Comparison of ENCODE assay signal across 8 cellular contexts in genomic region chr17:7834891-7835817, GRCh38. TPM values are rescaled to one million over a fixed set of nuclear protein-coding genes. Genes with fewer than 3 reads are reported as not detected.
DNase-seq lines count a peak whose midpoint lies in the region; ATAC-seq, FAIRE-seq and TF ChIP-seq lines count a peak whose summit lies in the region.

No MANE protein-coding gene starts in this region.

- H3K36me3 ChIP-seq in KMS-11 (ENCODE audit: insufficient read depth) = no peaks in the 10 kb centered on the region
- no peaks in the 10 kb centered on the region for H3K36me3 ChIP-seq in PC-9 (ENCODE audit: low read depth)

- H3K27me3 ChIP-seq in KMS-11 (ENCODE audit: insufficient read depth, low read depth) (no peaks in the 10 kb centered on the region), PC-9 (ENCODE audit: insufficient read depth, low read depth) (no peaks in the 10 kb centered on the region)

- H3K79me2 ChIP-seq in KMS-11 (ENCODE audit: insufficient read depth, low read depth) (no peaks in the 10 kb centered on the region), PC-9 (ENCODE audit: low read depth) (no peaks in the 10 kb centered on the region)

- no TSS peak for BruUV-seq in PC-9 (replicated peaks; lab: Mats Ljungman, UMichigan)

- CTCF ChIA-PET in PC-9 (lab: Charles Lee) = interaction anchor here (0.6 to 1.6 kb wide), 4 partner anchors 22 to 292 kb away, joined by 3 to 15 read pairs (median 9); partner anchors contain the start of genes CYB5D1 and NAA38

- peaks cover 10% of the 10 kb centered on the region for H3K4me1 ChIP-seq in KMS-11 (ENCODE audit: low read depth, poor library complexity, severe bottlenecking)
- peaks cover 18% of the 10 kb centered on the region for H3K4me1 ChIP-seq in PC-9 (replicated peaks; ENCODE audit: insufficient read depth)

- H3K9me3 Mint-ChIP-seq in activated T-cell treated with anti-CD3 and anti-CD28 coated beads, Interleukin-2, amount 50 U/mL, for 24 hours = no peaks in the 10 kb centered on the region

- peaks cover 56% of the 10 kb centered on the region for H3K4me1 Mint-ChIP-seq in activated T-cell treated with anti-CD3 and anti-CD28 coated beads, Interleukin-2, amount 50 U/mL, for 24 hours (ENCODE audit: low read depth)

- peak overlapping the region; percentile 98 for H3K27ac Mint-ChIP-seq in activated T-cell treated with anti-CD3 and anti-CD28 coated beads, Interleukin-2, amount 50 U/mL, for 24 hours

- ATAC-seq in GM21619 (IDR thresholded peaks at IDR 0.05; ENCODE audit: unreplicated experiment) = peak; percentile 35

- DNase-seq in D721Med (ENCODE audit: insufficient read length, low spot score) (peak; percentile 62), PC-9 (peak; percentile 84 to 96), epithelial cell of proximal tubule (ENCODE audit: low read depth) (no peak), mucosa of gallbladder (ENCODE audit: low spot score) (peak; percentile 95)
- peak; percentile 91 for DNase-seq in activated T-cell treated with anti-CD3 and anti-CD28 coated beads, Interleukin-2, amount 50 U/mL, for 24 hours
- DNase-seq in stimulated activated CD8-positive, alpha-beta memory T cell treated with anti-CD3 and anti-CD28 coated beads, Interleukin-4, amount 100 ng/mL, for 24 hours (ENCODE audit: low read depth) = peak; percentile 82

- POLR2A ChIA-PET in PC-9 (lab: Charles Lee; ENCODE audit: unreplicated experiment) = interaction anchor here (0.5 to 1.1 kb wide), 6 partner anchors 9 to 1012 kb away, joined by 3 to 10 read pairs (median 4); no protein-coding TSS in a partner anchor

- no peaks in the 10 kb centered on the region for H3K27me3 Mint-ChIP-seq in activated T-cell treated with anti-CD3 and anti-CD28 coated beads, Interleukin-2, amount 50 U/mL, for 24 hours

- H3F3A ChIP-seq in PC-9 (ENCODE audit: insufficient read depth, low read depth) = peaks cover 19% of the 10 kb centered on the region; the same call in 1 of the 2 replicates

- H4K20me1 ChIP-seq in KMS-11 (ENCODE audit: insufficient read depth) (no peaks in the 10 kb centered on the region), PC-9 (ENCODE audit: insufficient read depth) (no peaks in the 10 kb centered on the region)

- H3K4me3 ChIP-seq in KMS-11 (IDR thresholded peaks at IDR 0.05; ENCODE audit: insufficient read depth, low read depth, low read length) (no peak overlapping the region), PC-9 (peak overlapping the region; percentile 82), epithelial cell of proximal tubule (ENCODE audit: low read depth, low read length) (peak overlapping the region; percentile 91)

- peak; percentile 58 for TF ChIP-seq CTCF in D721Med (IDR thresholded peaks at IDR 0.05; ENCODE audit: insufficient read depth, missing control alignments)
- TF ChIP-seq CTCF in KMS-11 (conservative IDR thresholded peaks at IDR 0.05; ENCODE audit: low read depth, low read length) = peak; percentile 34
- peak; percentile 63; the same call in 1 of the 2 replicates for TF ChIP-seq CTCF in PC-9 (conservative IDR thresholded peaks at IDR 0.05)
- peak; percentile 78 for TF ChIP-seq CTCF in epithelial cell of proximal tubule (conservative IDR thresholded peaks at IDR 0.05; ENCODE audit: low read depth, low read length)

- no peaks in the 10 kb centered on the region for H3K9me3 ChIP-seq in PC-9 (ENCODE audit: insufficient read depth, low read depth)

- H3K9me2 ChIP-seq in PC-9 (ENCODE audit: insufficient read depth) = no peaks in the 10 kb centered on the region

- H3K36me3 Mint-ChIP-seq in activated T-cell treated with anti-CD3 and anti-CD28 coated beads, Interleukin-2, amount 50 U/mL, for 24 hours (ENCODE audit: low read depth) = peaks cover 6% of the 10 kb centered on the region

- H3K4me2 ChIP-seq in KMS-11 (no peak overlapping the region), PC-9 (peak overlapping the region; percentile 88)

- peak overlapping the region; percentile 91 for H3K4me3 Mint-ChIP-seq in activated T-cell treated with anti-CD3 and anti-CD28 coated beads, Interleukin-2, amount 50 U/mL, for 24 hours

- no peak for FAIRE-seq in D721Med (lab: Jason Lieb, UNC)

- H3K27ac ChIP-seq in KMS-11 = peak overlapping the region; percentile 58
- H3K27ac ChIP-seq in PC-9 = 0 out of 2 replicates have a peak overlapping the region, but pooled peaks have one; percentile 23

- intact Hi-C loops in PC-9 (cut with micrococcal nuclease; ENCODE audit: unreplicated experiment) = loop anchor here (5.0 kb wide), 2 partner anchors 148 to 433 kb away; partner anchors contain the start of genes TMEM256, TP53 and WRAP53

- no peak overlapping the region; the same call in 1 of the 2 replicates for H2AFZ ChIP-seq in KMS-11 (ENCODE audit: low read depth)
- H2AFZ ChIP-seq in PC-9 = peak overlapping the region; percentile 75

- H3K9ac ChIP-seq in KMS-11 = peak overlapping the region; percentile 30; the same call in 1 of the 2 replicates

RNA-seq across cellular contexts. Expression of gene KDM6B, which starts 1.1 kb away (rescaled TPM):
- total RNA-seq in PC-9 (2021) (41.3 and 41.8 TPM in 2 replicates), epithelial cell of proximal tubule (1.9 and 2.7 TPM in 2 replicates), mucosa of gallbladder (52.5 TPM)

RNA-seq across cellular contexts. Expression of gene TMEM88, which starts 19.7 kb away (rescaled TPM):
- total RNA-seq in PC-9 (2021) (3.1 and 3.4 TPM in 2 replicates), epithelial cell of proximal tubule (7.3 and 19.8 TPM in 2 replicates), mucosa of gallbladder (5.8 TPM)

RNA-seq across cellular contexts. Expression of gene NAA38, which starts 22.2 kb away (rescaled TPM):
- total RNA-seq in PC-9 (2021) (159 and 176 TPM in 2 replicates), epithelial cell of proximal tubule (108 and 146 TPM in 2 replicates), mucosa of gallbladder (79.0 TPM)

RNA-seq across cellular contexts. Expression of gene CYB5D1, which starts 22.6 kb away (rescaled TPM):
- total RNA-seq in PC-9 (2021) = 14.3 and 22.0 TPM in 2 replicates
- 5.1 and 5.9 TPM in 2 replicates for total RNA-seq in epithelial cell of proximal tubule
- 21.9 TPM for total RNA-seq in mucosa of gallbladder

RNA-seq across cellular contexts. Expression of gene CHD3, which starts 53.4 kb away (rescaled TPM):
- total RNA-seq in PC-9 (2021) = 197 and 219 TPM in 2 replicates
- 30.3 and 40.7 TPM in 2 replicates for total RNA-seq in epithelial cell of proximal tubule
- total RNA-seq in mucosa of gallbladder = 127 TPM

Comparison
In these comparisons a context has a peak if more than half of its experiments do, and no peak if none do; other contexts are left out.
1. RNA of gene KDM6B, which starts 1.1 kb away (total RNA-seq): 52.5 TPM in mucosa of gallbladder (single experiment) and 41.3 to 41.8 TPM in PC-9; 1.9 to 2.7 TPM in epithelial cell of proximal tubule; every median in the first group is over 10 times any median in the second.
2. Peak in every context shown above with its lines, with median percentiles within 50 percentile points of each other: CTCF ChIP-seq.